Comparison of ENCODE assay signal across 27 cellular contexts in the genomic region with DNA sequence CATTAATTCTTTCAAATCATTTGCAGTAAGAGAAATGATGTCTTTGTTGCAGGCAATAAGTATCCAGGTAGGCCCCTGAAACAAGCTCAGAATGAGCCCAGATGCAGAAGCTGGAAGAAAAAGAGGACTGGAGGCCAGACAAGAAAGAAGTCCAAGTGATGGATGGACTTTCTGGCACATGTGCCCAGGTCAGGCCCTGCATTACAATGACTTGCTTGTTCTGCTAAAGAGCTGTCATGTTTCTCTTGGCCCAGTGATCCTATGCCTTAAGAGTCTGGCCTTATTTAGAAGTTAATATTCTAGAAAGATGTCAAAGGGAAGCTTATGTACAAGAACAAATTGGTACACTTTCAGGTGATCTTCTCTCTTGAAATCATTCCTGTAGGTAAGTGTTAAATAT.
A peak's percentile ranks its signal among the peaks of the same experiment; 100 is the strongest.
DNase-seq lines count a peak whose midpoint lies in the region; ATAC-seq and TF ChIP-seq lines count a peak whose summit lies in the region.
"Had no signal": no experiment of that assay in that cellular context is flagged by ENCODE, and none has a peak within 500 bp of the region (broad histone marks: within the 10 kb centered on the region; RNA-seq: fewer than 3 reads in every experiment).

No MANE protein-coding gene starts in this region.

- peak overlapping the region; percentile 92 to 96 for H3K27ac ChIP-seq in ascending aorta
- peak overlapping the region in 7 of 12 donors; percentile 40 to 89 (median 57) for H3K27ac ChIP-seq in heart left ventricle
- peak overlapping the region; percentile 8 to 61 for H3K27ac ChIP-seq in ovary
- H3K27ac ChIP-seq in tibial artery = peak overlapping the region; percentile 93 to 99
- no peak overlapping the region for H3K27ac ChIP-seq in right lobe of liver
- H3K27ac ChIP-seq: C4-2B, cardiac muscle cell, pancreas, SK-N-MC had no signal

- H3K9me3 ChIP-seq in ascending aorta (no peaks in the 10 kb centered on the region), heart left ventricle (no peaks in the 10 kb centered on the region), ovary (no peaks in the 10 kb centered on the region), tibial artery (no peaks in the 10 kb centered on the region), right lobe of liver (no peaks in the 10 kb centered on the region)
- H3K9me3 ChIP-seq: pancreas, tibial nerve had no signal

- H3K36me3 ChIP-seq in ascending aorta (no peaks in the 10 kb centered on the region), heart left ventricle (no peaks in the 10 kb centered on the region), ovary (no peaks in the 10 kb centered on the region), tibial artery (no peaks in the 10 kb centered on the region), right lobe of liver (no peaks in the 10 kb centered on the region)
- H3K36me3 ChIP-seq: cardiac muscle cell, pancreas, tibial nerve had no signal

- H3K4me3 ChIP-seq in ascending aorta (no peak overlapping the region), heart left ventricle (no peak overlapping the region), ovary (no peak overlapping the region), tibial artery (no peak overlapping the region), right lobe of liver (no peak overlapping the region)
- H3K4me3 ChIP-seq: cardiac muscle cell, pancreas, SK-N-MC, tibial nerve had no signal

- no peak for DNase-seq in ascending aorta (ENCODE audit: low spot score in 2 of 2)
- no peak for DNase-seq in heart left ventricle
- no peak for DNase-seq in ovary
- no peak for DNase-seq in tibial artery
- DNase-seq in stimulated activated CD8-positive, alpha-beta memory T cell treated with anti-CD3 and anti-CD28 coated beads, Interleukin-4, amount 100 ng/mL, for 48 hours = no peak
- no peak for DNase-seq in NCI-H2029 treated with DMSO at 0.1 percent for 48 hours (lab: John Stamatoyannopoulos, UW)
- no peak for DNase-seq in right lobe of liver
- DNase-seq: activated CD4-positive, alpha-beta memory T cell treated with anti-CD3 and anti-CD28 coated beads for 36 hours; activated CD8-positive, alpha-beta memory T cell treated with anti-CD3 and anti-CD28 coated beads, Interleukin-2, amount 50 U/mL, for 48 hours; dermis blood vessel endothelial cell; DMS79; GF-D8; islet precursor cell; Kasumi-1; NCI-H1436 treated with DMSO at 0.1 percent for 48 hours; NCI-H446 treated with DMSO at 0.1 percent for 48 hours; pancreas; RPMI8226; stimulated activated CD4-positive, alpha-beta T cell treated with anti-CD3 and anti-CD28 coated beads, Interleukin-4, amount 100 ng/mL, for 4 hours; stimulated activated naive B cell treated with anti-CD40 and anti-IgM and Interleukin-4, amounts not matched to agents 10 μg/mL and 1 μg/mL and 100 μg/mL, for 72 hours had no signal

- no peaks in the 10 kb centered on the region for H3K27me3 ChIP-seq in ascending aorta
- no peaks in the 10 kb centered on the region for H3K27me3 ChIP-seq in heart left ventricle
- no peaks in the 10 kb centered on the region for H3K27me3 ChIP-seq in ovary
- no peaks in the 10 kb centered on the region for H3K27me3 ChIP-seq in tibial artery
- H3K27me3 ChIP-seq in right lobe of liver = no peaks in the 10 kb centered on the region
- H3K27me3 ChIP-seq: cardiac muscle cell, pancreas, tibial nerve had no signal

- no peak for TF ChIP-seq CTCF in ascending aorta (IDR thresholded peaks at IDR 0.05)
- no peak for TF ChIP-seq CTCF in heart left ventricle (IDR thresholded peaks at IDR 0.05)
- no peak for TF ChIP-seq CTCF in ovary (IDR thresholded peaks at IDR 0.05)
- TF ChIP-seq CTCF in tibial artery (IDR thresholded peaks at IDR 0.05) = no peak
- no peak for TF ChIP-seq CTCF in right lobe of liver (IDR thresholded peaks at IDR 0.05)

- ATAC-seq in heart left ventricle (peak in 3 of 4 donors; percentile 38 to 62 (median 60)), GM21786 (IDR thresholded peaks at IDR 0.05; ENCODE audit: unreplicated experiment) (no peak), right lobe of liver (no peak)
- ATAC-seq: activated CD4-positive, CD25-positive, alpha-beta regulatory T cell treated with anti-CD3 and anti-CD28 coated beads, Interleukin-2, amount 50 U/mL, for 24 hours; activated T-helper 17 cell treated with anti-CD3 and anti-CD28 coated beads, Interleukin-2, amount 50 U/mL, for 72 hours; pancreas; stimulated activated naive B cell treated with anti-CD40 and anti-IgM and Interleukin-4, amounts not matched to agents 10 μg/mL and 1 μg/mL and 100 μg/mL, for 72 hours had no signal

- intact Hi-C loops in ascending aorta (cut with DNase I) = no loop called here
- intact Hi-C loops in heart left ventricle (cut with DNase I) = loop anchor here in 2 of 10 donors (5.0 to 10.0 kb wide), 2 partner anchors 38 to 220 kb away; no protein-coding TSS in a partner anchor
- intact Hi-C loops in ovary (cut with DNase I) = loop anchor here in 1 of 4 donors (5.0 kb wide), 1 partner anchor 33 kb away; no protein-coding TSS in a partner anchor
- intact Hi-C loops in tibial artery (cut with DNase I; ENCODE audit: low total_unique reads) = no loop called here
- intact Hi-C loops in right lobe of liver (cut with DNase I) = no loop called here

- no peak for TF ChIP-seq POLR2A in heart left ventricle (IDR thresholded peaks at IDR 0.05)
- no peak for TF ChIP-seq POLR2A in ovary (IDR thresholded peaks at IDR 0.05)
- no peak for TF ChIP-seq POLR2A in right lobe of liver (IDR thresholded peaks at IDR 0.05)

- TF ChIP-seq EP300 in ovary (IDR thresholded peaks at IDR 0.05) = no peak

- H3K4me1 ChIP-seq in ascending aorta (peaks cover 0 to 39% of the 10 kb centered on the region in 2 donors), heart left ventricle (peaks cover 0 to 53% (median 6%) of the 10 kb centered on the region in 12 donors), ovary (ENCODE audit: insufficient read depth) (peaks cover 29% of the 10 kb centered on the region), tibial artery (peaks cover 0 to 82% (median 46%) of the 10 kb centered on the region in 4 donors), right lobe of liver (no peaks in the 10 kb centered on the region)
- H3K4me1 ChIP-seq: pancreas had no signal

Comparison
In these comparisons a context has a peak if more than half of its experiments do, and no peak if none do; other contexts are left out.
1. H3K27ac ChIP-seq: peak in ascending aorta (2 of 2), heart left ventricle (7 of 12), ovary (2 of 2) and tibial artery (2 of 2); none in right lobe of liver (0 of 3).
2. ATAC-seq: peak in heart left ventricle (3 of 4); none in GM21786 (single experiment) and right lobe of liver (0 of 4).